Comparison of ENCODE assay signal across 9 cellular contexts in the genomic region with DNA sequence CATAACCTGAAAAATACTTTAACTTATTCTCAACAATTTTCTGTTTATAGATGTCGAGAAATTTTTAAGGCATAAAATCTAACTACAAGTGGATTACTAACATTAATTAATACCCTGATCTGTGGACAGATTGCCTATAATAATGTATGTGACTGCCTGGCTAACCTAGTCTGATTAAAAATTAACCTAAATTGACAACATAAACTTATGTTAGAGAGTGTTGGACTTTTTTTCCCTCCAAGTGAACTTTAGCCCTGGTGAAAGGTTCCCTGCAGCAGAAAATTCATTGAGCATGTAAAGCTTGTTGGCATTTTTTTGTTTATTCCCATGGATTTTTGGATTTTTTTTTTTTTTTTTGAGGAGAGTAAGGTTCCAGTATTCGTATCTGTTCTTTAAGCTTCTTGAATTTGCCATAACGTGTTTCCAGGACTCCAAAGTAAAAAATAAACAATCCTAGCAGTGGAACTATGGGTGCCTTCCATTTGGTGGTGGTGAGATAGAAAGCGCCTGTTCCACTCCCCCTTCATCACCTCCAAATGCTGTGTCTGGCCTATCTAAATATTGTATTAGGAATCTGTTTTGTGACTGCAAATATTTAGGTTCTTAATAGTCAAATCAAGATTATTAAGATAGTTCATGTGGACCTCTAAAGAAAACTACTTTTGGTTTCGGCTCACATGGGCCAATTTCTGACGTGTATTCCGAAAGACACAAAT. TPM values are rescaled to one million over a fixed set of nuclear protein-coding genes. Genes with fewer than 3 reads are reported as not detected.
A peak's percentile ranks its signal among the peaks of the same experiment; 100 is the strongest.
DNase-seq lines count a peak whose midpoint lies in the region; ATAC-seq, FAIRE-seq and TF ChIP-seq lines count a peak whose summit lies in the region.
"Had no signal": no experiment of that assay in that cellular context is flagged by ENCODE, and none has a peak within 500 bp of the region (broad histone marks: within the 10 kb centered on the region; RNA-seq: fewer than 3 reads in every experiment).

No MANE protein-coding gene starts in this region.

- no peak overlapping the region for H2BK12ac ChIP-seq in H1 (ENCODE audit: low read depth, low read length)

- H2BK5ac ChIP-seq in H1 (ENCODE audit: low read depth, low read length) = no peak overlapping the region

- CTCF ChIA-PET in AG04449 (lab: Yijun Ruan, JAX) (interaction anchor here (1.2 to 18.8 kb wide), 9 partner anchors 13 to 196 kb away, joined by 3 to 1068 read pairs (median 4); no protein-coding TSS in a partner anchor), H1 (lab: Charles Lee; ENCODE audit: partially characterized antibody) (interaction anchor here (1.3 to 11.1 kb wide), 3 partner anchors 13 to 178 kb away, joined by 3 to 200 read pairs (median 3); no protein-coding TSS in a partner anchor)

- peaks cover 51% of the 10 kb centered on the region for H3K4me1 ChIP-seq in Karpas-422 (ENCODE audit: low read length)
- H3K4me1 ChIP-seq in H1 (replicated peaks in 1 of 4; ENCODE audit: control insufficient read depth in 3 of 4, insufficient read depth in 4 of 4, low read length in 3 of 4) = peaks cover 2 to 3% (median 2%) of the 10 kb centered on the region in 4 experiments; a peak in 4 of 7 replicates

- H2AFZ ChIP-seq in Karpas-422 (ENCODE audit: low read length) (no peak overlapping the region), H1 (ENCODE audit: low read length) (no peak overlapping the region)

- no peak for TF ChIP-seq POLR2A in H1 (IDR thresholded peaks at IDR 0.05; ENCODE audit: control extremely low read depth in 1 of 2, low read depth in 2 of 2, low read length in 2 of 2)

- no peak overlapping the region for H4K8ac ChIP-seq in H1 (ENCODE audit: extremely low read depth, insufficient read depth, low read length)

- H3K79me1 ChIP-seq in H1 (ENCODE audit: low read depth, low read length) = no peaks in the 10 kb centered on the region

- H3K79me2 ChIP-seq in Karpas-422 (ENCODE audit: low read length) = peaks cover 63% of the 10 kb centered on the region
- peaks cover 0 to 52% of the 10 kb centered on the region in 2 experiments; a peak in 3 of 4 replicates for H3K79me2 ChIP-seq in H1 (ENCODE audit: control insufficient read depth in 1 of 2, insufficient read depth in 2 of 2, low read length in 2 of 2)

- POLR2A ChIA-PET in AG04449 (lab: Yijun Ruan, JAX) = interaction anchor here (1.0 to 3.2 kb wide), 2 partner anchors 147 to 174 kb away, joined by 5 to 52 read pairs; no protein-coding TSS in a partner anchor
- POLR2A ChIA-PET in H1 (lab: Charles Lee; ENCODE audit: partially characterized antibody) = interaction anchor here (0.8 to 3.2 kb wide), 7 partner anchors 9 to 46 kb away, joined by 3 to 44 read pairs (median 7); partner anchors contain the start of gene NET1

- peak overlapping the region; percentile 69 for H3K9ac ChIP-seq in Karpas-422 (ENCODE audit: low read length)
- no peak overlapping the region for H3K9ac ChIP-seq in H1 (replicated peaks in 1 of 4; ENCODE audit: extremely low read depth in 1 of 4, low read depth in 3 of 4, low read length in 3 of 4)

- H3K4me3 ChIP-seq in AG04449 (ENCODE audit: low read depth, low read length) (peak overlapping the region; percentile 78), Karpas-422 (ENCODE audit: low read length) (peak overlapping the region; percentile 68), H1 (ENCODE audit: extremely low read depth in 1 of 4, insufficient read depth in 2 of 4, low read depth in 3 of 4, low read length in 4 of 4) (peak overlapping the region in 1 of 4 experiments; percentile 62; a peak in 2 of 8 replicates)

- no peak for ATAC-seq in HG03139 (IDR thresholded peaks at IDR 0.05; ENCODE audit: unreplicated experiment)
- no peak for ATAC-seq in GM21619 (IDR thresholded peaks at IDR 0.05; ENCODE audit: unreplicated experiment)

- H3K9me2 ChIP-seq in Karpas-422 (replicated peaks; ENCODE audit: insufficient read depth, low read length) = no peaks in the 10 kb centered on the region

- no peak overlapping the region for H2BK120ac ChIP-seq in H1 (replicated peaks; ENCODE audit: low read depth, low read length)

- no peak overlapping the region for H2BK15ac ChIP-seq in H1 (ENCODE audit: low read length)

- no peak for TF ChIP-seq CTCF in AG04449 (IDR thresholded peaks at IDR 0.05; ENCODE audit: insufficient read depth, low read length, missing control alignments)
- TF ChIP-seq CTCF in H1 (IDR thresholded peaks at IDR 0.05; ENCODE audit: control extremely low read depth in 1 of 3, insufficient read depth in 1 of 3, low read depth in 1 of 3, low read length in 3 of 3) = no peak

- TF ChIP-seq EP300 in H1 (IDR thresholded peaks at IDR 0.05; ENCODE audit: borderline replicate concordance in 1 of 2, low read depth in 2 of 2, low read length in 2 of 2) = no peak

- H4K5ac ChIP-seq in H1 (ENCODE audit: insufficient read length, low read depth, low read length) = no peak overlapping the region

- H2BK20ac ChIP-seq in H1 (ENCODE audit: low read length) = no peak overlapping the region

- H3K14ac ChIP-seq in H1 (ENCODE audit: insufficient read length) = no peak overlapping the region

- no peak overlapping the region for H2AK5ac ChIP-seq in H1 (ENCODE audit: low read depth, low read length)

- DNase-seq in AG04449 (ENCODE audit: low read depth, low spot score) (no peak), Karpas-422 (no peak), H1 (ENCODE audit: low read depth in 1 of 2, low spot score in 2 of 2) (no peak), myocyte (ENCODE audit: low read depth) (peak; percentile 12), NCI-H2196 treated with DMSO at 0.1 percent for 48 hours (lab: John Stamatoyannopoulos, UW; ENCODE audit: unreplicated experiment) (no peak), amygdala (lab: John Stamatoyannopoulos, UW) (no peak)

- no peaks in the 10 kb centered on the region for H3K27me3 ChIP-seq in Karpas-422 (ENCODE audit: low read length)
- H3K27me3 ChIP-seq in H1 (replicated peaks in 1 of 4; ENCODE audit: control insufficient read depth in 3 of 4, extremely low read depth in 1 of 4, insufficient read depth in 3 of 4, low read length in 3 of 4) = no peaks in the 10 kb centered on the region

- no peak overlapping the region for H3K18ac ChIP-seq in H1 (ENCODE audit: extremely low read depth, low read length)

- H3K23ac ChIP-seq in H1 (ENCODE audit: insufficient read length) = no peak overlapping the region

- H4K20me1 ChIP-seq in Karpas-422 (ENCODE audit: insufficient read depth, low read depth, low read length) (no peaks in the 10 kb centered on the region), H1 (replicated peaks in 1 of 2; ENCODE audit: control insufficient read depth in 1 of 2, insufficient read depth in 2 of 2, low read length in 2 of 2) (no peaks in the 10 kb centered on the region)

- no peak overlapping the region for H3K56ac ChIP-seq in H1 (replicated peaks; ENCODE audit: insufficient read length, low read depth, low read length)

- no peak overlapping the region for H4K91ac ChIP-seq in H1 (replicated peaks; ENCODE audit: insufficient read length, low read length)

- H3K36me3 ChIP-seq in Karpas-422 (ENCODE audit: insufficient read depth, low read length) = peaks cover 21% of the 10 kb centered on the region; the same call in 1 of the 2 replicates
- H3K36me3 ChIP-seq in H1 (ENCODE audit: control insufficient read depth in 2 of 4, insufficient read depth in 4 of 4, low read length in 3 of 4) = peaks cover 4 to 18% (median 14%) of the 10 kb centered on the region in 4 experiments; a peak in 7 of 8 replicates

- WGBS in H1 (ENCODE audit: extremely low coverage in 1 of 2, insufficient coverage in 1 of 2, insufficient read length in 1 of 2, insufficient replicate concordance in 2 of 2, low coverage in 1 of 2, low lambda C conversion rate in 2 of 2, missing lambda C conversion rate in 1 of 2), 2 experiments = 85% methylated on average over 7 of the region's 7 CpGs; no CpG with 5 or more reads in 1 of the 2 experiments

- H3K4me2 ChIP-seq in Karpas-422 (ENCODE audit: low read depth, low read length, poor library complexity, severe bottlenecking) = peak overlapping the region; percentile 82
- peak overlapping the region; percentile 16 to 74; a peak in 3 of 4 replicates for H3K4me2 ChIP-seq in H1 (ENCODE audit: insufficient read depth in 1 of 2, low read depth in 2 of 2, low read length in 2 of 2)

- H3K27ac ChIP-seq in Karpas-422 (ENCODE audit: low read length) = no peak overlapping the region
- H3K27ac ChIP-seq in H1 (ENCODE audit: low read depth, low read length) = no peak overlapping the region

- no peak overlapping the region for H3K4ac ChIP-seq in H1 (replicated peaks; ENCODE audit: insufficient read length, low read depth, low read length)

- H3K9me3 ChIP-seq in Karpas-422 (ENCODE audit: low read length) (no peaks in the 10 kb centered on the region), H1 (ENCODE audit: insufficient read depth in 2 of 2, low read depth in 1 of 2, low read length in 1 of 2) (no peaks in the 10 kb centered on the region)

- H3K23me2 ChIP-seq in H1 (ENCODE audit: low read depth, low read length) = peaks cover 2% of the 10 kb centered on the region; the same call in 1 of the 2 replicates

- FAIRE-seq in H1 (lab: Jason Lieb, UNC) = no peak

- no peak for TF ChIP-seq RAD21 in H1 (IDR thresholded peaks at IDR 0.05 in 1 of 2, conservative IDR thresholded peaks at IDR 0.05 in 1 of 2; ENCODE audit: low read depth in 2 of 2, low read length in 2 of 2)

RNA-seq across cellular contexts. Expression of gene NET1, which starts 36.1 kb away (rescaled TPM):
- 37.2 and 39.1 TPM in 2 replicates for total RNA-seq in Karpas-422 (2014; rRNA removed; shearing (Covaris generic); ENCODE audit: low replicate concordance)
- 109 and 117 TPM in 2 replicates for total RNA-seq in H1 (2021; fragmentation: NEBNext Ultra II Directional; extraction: Animal tissue kit (Norgen Biotek cat#: 25700))
- 21.5 and 24.3 TPM in 2 replicates for polyA plus RNA-seq in H1 (2011; rRNA removed)
- 40.9 TPM for polyA plus RNA-seq in H1 (2011; cell fraction: cytosol; rRNA removed)
- 24.5 TPM for polyA plus RNA-seq in H1 (2011; cell fraction: nucleus; rRNA removed)
- polyA plus RNA-seq in H1 (2012, experiment 1 of 2) = 30.9 to 52.0 TPM (median 38.6 TPM) in 4 replicates
- 6.0 TPM for polyA plus RNA-seq in H1 (2012, experiment 2 of 2)
- 58.8 TPM for polyA plus RNA-seq in H1 (2013, experiment 1 of 2)
- polyA plus RNA-seq in H1 (2013, experiment 2 of 2) = 58.2 TPM
- polyA minus RNA-seq in H1 (2011; rRNA and poly(A)+ RNA removed) = 82.4 and 91.8 TPM in 2 replicates
- 82.1 TPM for polyA minus RNA-seq in H1 (2011; cell fraction: cytosol; rRNA and poly(A)+ RNA removed)
- 61.9 TPM for polyA minus RNA-seq in H1 (2011; cell fraction: nucleus; rRNA and poly(A)+ RNA removed)
- 20.2 and 31.6 TPM in 2 replicates for total RNA-seq in myocyte
- polyA plus RNA-seq in myocyte (2012) = 4.3 TPM

RNA-seq across cellular contexts. Expression of gene TUBAL3, which starts 43.9 kb away (rescaled TPM):
- 0.11 TPM in 1 of 2 replicates, not detected in the other for total RNA-seq in Karpas-422 (2014; rRNA removed; shearing (Covaris generic); ENCODE audit: low replicate concordance)
- total RNA-seq in H1 (2021; fragmentation: NEBNext Ultra II Directional; extraction: Animal tissue kit (Norgen Biotek cat#: 25700)) = not detected in 2 replicates
- polyA plus RNA-seq in H1 (2011; rRNA removed) = 0.05 and 0.17 TPM in 2 replicates
- 0.06 TPM for polyA plus RNA-seq in H1 (2011; cell fraction: cytosol; rRNA removed)
- not detected for polyA plus RNA-seq in H1 (2011; cell fraction: nucleus; rRNA removed)
- 0.20 to 0.24 TPM in 2 of 4 replicates, not detected in the others for polyA plus RNA-seq in H1 (2012, experiment 1 of 2)
- not detected for polyA plus RNA-seq in H1 (2012, experiment 2 of 2)
- polyA plus RNA-seq in H1 (2013, experiment 1 of 2) = 0.14 TPM
- polyA plus RNA-seq in H1 (2013, experiment 2 of 2) = 0.11 TPM
- polyA minus RNA-seq in H1 (2011; rRNA and poly(A)+ RNA removed) = 0.24 TPM in 1 of 2 replicates, not detected in the other
- not detected for polyA minus RNA-seq in H1 (2011; cell fraction: cytosol; rRNA and poly(A)+ RNA removed)
- not detected for polyA minus RNA-seq in H1 (2011; cell fraction: nucleus; rRNA and poly(A)+ RNA removed)
- total RNA-seq in myocyte = not detected in 2 replicates
- polyA plus RNA-seq in myocyte (2012) = not detected
- total RNA-seq: M059J had no signal

RNA-seq across cellular contexts. Expression of gene CALML5, which starts 50.9 kb away (rescaled TPM):
- not detected in 2 replicates for total RNA-seq in Karpas-422 (2014; rRNA removed; shearing (Covaris generic); ENCODE audit: low replicate concordance)
- total RNA-seq in H1 (2021; fragmentation: NEBNext Ultra II Directional; extraction: Animal tissue kit (Norgen Biotek cat#: 25700)) = 0.38 TPM in 1 of 2 replicates, not detected in the other
- 0.09 TPM in 1 of 2 replicates, not detected in the other for polyA plus RNA-seq in H1 (2011; rRNA removed)
- not detected for polyA plus RNA-seq in H1 (2011; cell fraction: cytosol; rRNA removed)
- polyA plus RNA-seq in H1 (2011; cell fraction: nucleus; rRNA removed) = not detected
- polyA plus RNA-seq in H1 (2012, experiment 1 of 2) = not detected in 4 replicates
- polyA plus RNA-seq in H1 (2012, experiment 2 of 2) = not detected
- polyA plus RNA-seq in H1 (2013, experiment 1 of 2) = not detected
- polyA plus RNA-seq in H1 (2013, experiment 2 of 2) = not detected
- polyA minus RNA-seq in H1 (2011; rRNA and poly(A)+ RNA removed) = not detected in 2 replicates
- polyA minus RNA-seq in H1 (2011; cell fraction: cytosol; rRNA and poly(A)+ RNA removed) = not detected
- not detected for polyA minus RNA-seq in H1 (2011; cell fraction: nucleus; rRNA and poly(A)+ RNA removed)
- total RNA-seq in myocyte = not detected in 2 replicates
- polyA plus RNA-seq in myocyte (2012) = not detected
- total RNA-seq: M059J had no signal
